In genomic region chr3:111610612-111611054, GRCh38 we compare ENCODE assay signal across 8 cellular contexts.
DNase-seq lines count a peak whose midpoint lies in the region; ATAC-seq lines count a peak whose summit lies in the region.

No MANE protein-coding gene starts in this region.

- H3K4me3 Mint-ChIP-seq in memory B cell = peak overlapping the region; percentile 70

- peaks cover 1% of the 10 kb centered on the region for H3K27me3 Mint-ChIP-seq in memory B cell

- ATAC-seq in GM18870 (IDR thresholded peaks at IDR 0.05; ENCODE audit: unreplicated experiment) (peak; percentile 12), HG02885 (IDR thresholded peaks at IDR 0.05; ENCODE audit: poor library complexity, unreplicated experiment) (peak; percentile 19), memory B cell (ENCODE audit: low read depth) (peak; percentile 21)

- peak overlapping the region; percentile 32 for H3K27ac Mint-ChIP-seq in memory B cell

- H3K36me3 Mint-ChIP-seq in memory B cell = no peaks in the 10 kb centered on the region

- no peaks in the 10 kb centered on the region for H3K9me3 Mint-ChIP-seq in memory B cell

- peak; percentile 22 for DNase-seq in T follicular helper cell (ENCODE audit: low read depth)
- no peak for DNase-seq in memory B cell (ENCODE audit: low spot score in 2 of 2)
- no peak for DNase-seq in HUDEP-2 (lab: John Stamatoyannopoulos, UW; ENCODE audit: unreplicated experiment in 76 of 76)
- DNase-seq in NCI-H1694 treated with DMSO at 0.1 percent for 48 hours (lab: John Stamatoyannopoulos, UW) = no peak
- no peak for DNase-seq in SHP77 treated with DMSO at 0.1 percent for 48 hours (lab: John Stamatoyannopoulos, UW)
- DNase-seq in NCI-H1092 (lab: John Stamatoyannopoulos, UW) = no peak

- H3K4me1 Mint-ChIP-seq in memory B cell = peaks cover 16% of the 10 kb centered on the region
